Comparison of ENCODE assay signal across 28 cellular contexts in the genomic region with DNA sequence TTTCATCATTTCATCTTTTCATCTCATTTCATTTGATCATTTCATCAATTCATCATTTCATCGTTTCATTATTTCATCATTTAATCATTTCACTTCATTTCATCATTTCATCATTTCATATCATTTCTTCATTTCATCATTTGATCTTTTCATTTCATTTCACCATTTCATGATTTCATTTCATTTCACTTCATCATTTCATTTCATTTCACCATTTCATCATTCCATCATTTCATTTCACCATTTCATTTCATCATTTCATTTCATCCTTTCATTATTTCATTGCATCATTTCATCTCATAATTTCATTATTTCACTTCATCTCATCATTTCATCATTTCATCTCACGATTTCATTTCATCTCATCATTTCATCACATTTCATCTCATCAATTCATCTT.
"Had no signal": no experiment of that assay in that cellular context is flagged by ENCODE, and none has a peak within 500 bp of the region (broad histone marks: within the 10 kb centered on the region; RNA-seq: fewer than 3 reads in every experiment).

No MANE protein-coding gene starts in this region.

- ATAC-seq: natural killer cell; psoas muscle; right cardiac atrium; sciatic nerve; stimulated activated memory B cell treated with anti-CD40 and anti-IgM and Interleukin-4, amounts not matched to agents 10 μg/mL and 1 μg/mL and 100 μg/mL, for 72 hours; stimulated activated naive CD8-positive, alpha-beta T cell treated with anti-CD3 and anti-CD28 coated beads, Interleukin-15, amount 100 ng/mL, for 72 hours; stimulated activated naive CD8-positive, alpha-beta T cell treated with anti-CD3 and anti-CD28 coated beads, Interleukin-15, Interleukin-2, amounts not matched to agents 100 U/mL and 50 U/mL, for 24 hours; upper lobe of right lung had no signal

- H3K4me1 ChIP-seq: neural progenitor cell, parathyroid adenoma, psoas muscle, testis, upper lobe of right lung had no signal

- H3K79me2 ChIP-seq: parathyroid adenoma had no signal

- H3K27ac ChIP-seq: neural progenitor cell, ovary, parathyroid adenoma, psoas muscle, skin epidermis, spleen, suprapubic skin, testis, tibial artery, transverse colon, upper lobe of right lung, vagina had no signal

- H3K9ac ChIP-seq: neural progenitor cell, parathyroid adenoma had no signal

- H2AFZ ChIP-seq: neural progenitor cell, parathyroid adenoma had no signal

- DNase-seq: natural killer cell; occipital lobe; ovary; posterior cingulate gyrus; psoas muscle; right cardiac atrium; spleen; stimulated activated CD4-positive, alpha-beta T cell treated with anti-CD3 and anti-CD28 coated beads, Interleukin-12 subunit alpha, Interleukin-12 subunit beta, amount 100 ng/mL, for 4 hours; stimulated activated CD4-positive, alpha-beta T cell treated with anti-CD3 and anti-CD28 coated beads, Interleukin-1b, Interleukin-23, amount 100 ng/mL, for 48 hours; stimulated activated CD4-positive, alpha-beta T cell treated with anti-CD3 and anti-CD28 coated beads, Interleukin-4, amount 100 ng/mL, for 1 hour; stimulated activated CD4-positive, alpha-beta T cell treated with anti-CD3 and anti-CD28 coated beads, Interleukin-4, amount 100 ng/mL, for 4 hours; stimulated activated CD8-positive, alpha-beta memory T cell treated with anti-CD3 and anti-CD28 coated beads, Interleukin-4, amount 100 ng/mL, for 48 hours; stimulated activated naive CD4-positive, alpha-beta T cell; stimulated activated naive CD8-positive, alpha-beta T cell treated with anti-CD3 and anti-CD28 coated beads, Interleukin-15, amount 100 ng/mL, for 72 hours; stimulated activated naive CD8-positive, alpha-beta T cell treated with anti-CD3 and anti-CD28 coated beads, Interleukin-15, Interleukin-2, amounts not matched to agents 100 U/mL and 50 U/mL, for 24 hours; substantia nigra; testis; tibial artery; transverse colon; upper lobe of right lung had no signal

- H3K9me3 ChIP-seq: ovary, psoas muscle, suprapubic skin, testis, tibial artery, transverse colon, upper lobe of right lung, vagina had no signal

- H3K36me3 ChIP-seq: neural progenitor cell, ovary, spleen, suprapubic skin, tibial artery, transverse colon, upper lobe of right lung, vagina had no signal

- H3K27me3 ChIP-seq: ovary, testis, vagina had no signal

- H3K4me3 ChIP-seq: neural progenitor cell, ovary, psoas muscle, skin epidermis, smooth muscle cell, spleen, suprapubic skin, testis, tibial artery, transverse colon, upper lobe of right lung, vagina had no signal

- H3K4me2 ChIP-seq: neural progenitor cell, smooth muscle cell had no signal
